In the genomic region with DNA sequence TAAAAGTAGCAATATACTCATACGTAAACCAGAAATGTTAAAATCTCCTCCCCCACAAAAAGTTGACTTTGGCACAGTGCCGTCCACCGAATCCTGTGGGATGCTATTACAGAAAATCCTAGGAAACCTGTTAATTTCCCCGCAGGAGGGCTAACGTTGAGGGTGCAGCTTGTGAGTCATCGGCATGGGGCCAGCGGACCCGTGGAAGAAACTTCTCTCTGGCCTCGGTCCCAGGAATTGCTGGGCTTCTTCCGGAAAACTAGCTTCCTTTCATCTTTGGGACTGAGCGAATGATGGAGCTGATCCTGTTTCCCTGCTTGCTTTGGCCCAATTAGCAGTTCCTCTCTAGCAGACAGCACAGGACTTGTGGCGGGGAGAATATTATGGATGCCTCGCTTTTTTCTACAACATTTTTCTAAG, we compare ENCODE assay signal across 10 cellular contexts. TPM values are rescaled to one million over a fixed set of nuclear protein-coding genes. Genes with fewer than 3 reads are reported as not detected.
DNase-seq lines count a peak whose midpoint lies in the region; ATAC-seq, FAIRE-seq and TF ChIP-seq lines count a peak whose summit lies in the region.
"Had no signal": no experiment of that assay in that cellular context is flagged by ENCODE, and none has a peak within 500 bp of the region (broad histone marks: within the 10 kb centered on the region; RNA-seq: fewer than 3 reads in every experiment).

No MANE protein-coding gene starts in this region.

- H3K9me3 Mint-ChIP-seq in CD14-positive monocyte = peaks cover 8 to 18% (median 14%) of the 10 kb centered on the region in 7 donors

- H3K4me1 ChIP-seq in ascending aorta (peaks cover 17 to 24% of the 10 kb centered on the region in 2 donors), keratinocyte (ENCODE audit: control insufficient read depth, extremely low read depth, insufficient read depth, low read length) (peaks cover 5% of the 10 kb centered on the region), testis (peaks cover 27% of the 10 kb centered on the region)

- CTCF ChIA-PET in HEK293T (lab: Yijun Ruan, JAX) = interaction anchor here (0.7 to 1.6 kb wide), 3 partner anchors 26 to 333 kb away, joined by 4 to 5 read pairs (median 4); no protein-coding TSS in a partner anchor

- H3K9ac ChIP-seq in keratinocyte (ENCODE audit: control insufficient read depth, extremely low read depth, insufficient read depth, low read length) = no peak overlapping the region

- H3K27ac ChIP-seq in ascending aorta = peak overlapping the region; percentile 62 to 75
- H3K27ac ChIP-seq in keratinocyte (ENCODE audit: control insufficient read depth, insufficient read depth, low read length) = no peak overlapping the region
- H3K27ac ChIP-seq in testis = peak overlapping the region in 1 of 2 donors; percentile 45

- no peak for TF ChIP-seq POLR2A in testis (IDR thresholded peaks at IDR 0.05)

- H3K4me3 Mint-ChIP-seq in CD14-positive monocyte = no peak overlapping the region

- H3K9me1 ChIP-seq in keratinocyte (ENCODE audit: control insufficient read depth, extremely low read depth, insufficient read depth, low read length) = no peaks in the 10 kb centered on the region

- H3K9me3 ChIP-seq in ascending aorta (no peaks in the 10 kb centered on the region), keratinocyte (ENCODE audit: control insufficient read depth, low read depth, low read length) (peaks cover 9% of the 10 kb centered on the region), testis (no peaks in the 10 kb centered on the region)

- no peaks in the 10 kb centered on the region for H3K79me2 ChIP-seq in keratinocyte (ENCODE audit: control insufficient read depth, insufficient read depth, low read length)

- POLR2A ChIA-PET in HEK293T (lab: Yijun Ruan, JAX) = interaction anchor here (1.5 kb wide), 1 partner anchor 21 kb away, joined by 4 read pairs; no protein-coding TSS in a partner anchor

- peak overlapping the region; percentile 1 to 45 for H3K4me3 ChIP-seq in ascending aorta
- H3K4me3 ChIP-seq in keratinocyte (ENCODE audit: control insufficient read depth in 2 of 3, extremely low read depth in 1 of 3, insufficient read depth in 2 of 3, low read depth in 1 of 3, low read length in 3 of 3) = no peak overlapping the region
- no peak overlapping the region for H3K4me3 ChIP-seq in testis

- H3K36me3 ChIP-seq in ascending aorta (no peaks in the 10 kb centered on the region), keratinocyte (ENCODE audit: control insufficient read depth in 2 of 2, extremely low read depth in 1 of 2, insufficient read depth in 2 of 2, low read length in 2 of 2) (no peaks in the 10 kb centered on the region), testis (ENCODE audit: low read depth, missing control alignments) (no peaks in the 10 kb centered on the region)

- DNase-seq in HEK293T (ENCODE audit: extremely low spot score) = peak; percentile 63
- DNase-seq in ascending aorta (ENCODE audit: low spot score in 2 of 2) = peak in 1 of 2 donors; percentile 92
- no peak for DNase-seq in keratinocyte (ENCODE audit: low read depth, low spot score)
- DNase-seq in testis = peak; percentile 83
- no peak for DNase-seq in COLO668 (lab: John Stamatoyannopoulos, UW; ENCODE audit: unreplicated experiment)
- DNase-seq in CD14-positive monocyte (ENCODE audit: low spot score) = no peak
- no peak for DNase-seq in NCI-H748 treated with DMSO at 0.1 percent for 48 hours (lab: John Stamatoyannopoulos, UW)
- DNase-seq: activated naive CD4-positive, alpha-beta T cell treated with Interleukin-2 at 50 U/mL for 16 hours; SIG-M5 had no signal

- ATAC-seq in GM18909 (IDR thresholded peaks at IDR 0.05; ENCODE audit: poor library complexity, unreplicated experiment) = no peak

- no peaks in the 10 kb centered on the region for H3K36me3 Mint-ChIP-seq in CD14-positive monocyte

- H3K4me1 Mint-ChIP-seq in CD14-positive monocyte = peaks cover 15% of the 10 kb centered on the region

- H3K4me2 ChIP-seq in keratinocyte (ENCODE audit: control insufficient read depth, extremely low read depth, insufficient read depth, low read depth, low read length) = peak overlapping the region; percentile 34

- no peak overlapping the region for H3K27ac Mint-ChIP-seq in CD14-positive monocyte

- peaks cover 2 to 7% (median 6%) of the 10 kb centered on the region in 3 donors for H3K27me3 Mint-ChIP-seq in CD14-positive monocyte (ENCODE audit: low read depth in 3 of 3)

- 27 to 29% methylated on average over 13 of the region's 13 CpGs for WGBS in testis, 2 donors

- no peaks in the 10 kb centered on the region for H4K20me1 ChIP-seq in keratinocyte (ENCODE audit: control insufficient read depth, extremely low read depth, insufficient read depth, low read length)

- dilution Hi-C loops in keratinocyte (cut with MboI; ENCODE audit: extremely low pct_ligation_motif_present, low sequenced_read_pairs) = no loop called here

- intact Hi-C loops in ascending aorta (cut with DNase I) (loop anchor here (2.0 kb wide), 1 partner anchor 14 kb away; a partner anchor contains a TSS), testis (cut with DNase I; ENCODE audit: low total_unique reads) (no loop called here), CD14-positive monocyte (cut with micrococcal nuclease) (no loop called here)

- H2AFZ ChIP-seq in keratinocyte (ENCODE audit: control insufficient read depth, low read length) = no peak overlapping the region

- H3K27me3 ChIP-seq in ascending aorta (no peaks in the 10 kb centered on the region), keratinocyte (ENCODE audit: control insufficient read depth, extremely low read depth, insufficient read depth, low read length) (peaks cover 5% of the 10 kb centered on the region), testis (no peaks in the 10 kb centered on the region)

- TF ChIP-seq CTCF in ascending aorta (IDR thresholded peaks at IDR 0.05) (no peak), keratinocyte (optimal IDR thresholded peaks at IDR 0.05 in 1 of 3, IDR thresholded peaks at IDR 0.05 in 1 of 3, conservative IDR thresholded peaks at IDR 0.05 in 1 of 3; ENCODE audit: extremely low read depth in 1 of 3, insufficient read depth in 2 of 3, low read length in 3 of 3) (no peak), testis (IDR thresholded peaks at IDR 0.05) (no peak), CD14-positive monocyte (IDR thresholded peaks at IDR 0.05) (no peak)

- no peak for FAIRE-seq in keratinocyte (lab: Jason Lieb, UNC)

TF ChIP-seq in HEK293T, 16 proteins besides CTCF, POLR2A, EP300 and RAD21:
- no peak for TF ChIP-seq BHLHE40 (IDR thresholded peaks at IDR 0.05; ENCODE audit: borderline replicate concordance)
- TF ChIP-seq LEF1 (IDR thresholded peaks at IDR 0.05; ENCODE audit: borderline replicate concordance) = no peak
- no peak for TF ChIP-seq ZNF384 (IDR thresholded peaks at IDR 0.05)
- TF ChIP-seq, protein P1, sequence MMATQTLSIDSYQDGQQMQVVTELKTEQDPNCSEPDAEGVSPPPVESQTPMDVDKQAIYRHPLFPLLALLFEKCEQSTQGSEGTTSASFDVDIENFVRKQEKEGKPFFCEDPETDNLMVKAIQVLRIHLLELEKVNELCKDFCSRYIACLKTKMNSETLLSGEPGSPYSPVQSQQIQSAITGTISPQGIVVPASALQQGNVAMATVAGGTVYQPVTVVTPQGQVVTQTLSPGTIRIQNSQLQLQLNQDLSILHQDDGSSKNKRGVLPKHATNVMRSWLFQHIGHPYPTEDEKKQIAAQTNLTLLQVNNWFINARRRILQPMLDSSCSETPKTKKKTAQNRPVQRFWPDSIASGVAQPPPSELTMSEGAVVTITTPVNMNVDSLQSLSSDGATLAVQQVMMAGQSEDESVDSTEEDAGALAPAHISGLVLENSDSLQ (IDR thresholded peaks at IDR 0.05) = no peak
- TF ChIP-seq SUZ12 (IDR thresholded peaks at IDR 0.05) = no peak
- TF ChIP-seq SP1 (IDR thresholded peaks at IDR 0.05) = no peak
- TF ChIP-seq L3MBTL2 (conservative IDR thresholded peaks at IDR 0.05) = no peak
- TF ChIP-seq ARNT (IDR thresholded peaks at IDR 0.05) = no peak
- no peak for TF ChIP-seq CTBP1 (IDR thresholded peaks at IDR 0.05; ENCODE audit: borderline replicate concordance)
- no peak for TF ChIP-seq FOXM1 (IDR thresholded peaks at IDR 0.05; ENCODE audit: borderline replicate concordance)
- no peak for TF ChIP-seq NFRKB (IDR thresholded peaks at IDR 0.05)
- TF ChIP-seq HDGF (IDR thresholded peaks at IDR 0.05; ENCODE audit: borderline replicate concordance) = no peak
- no peak for TF ChIP-seq FOXA1 (IDR thresholded peaks at IDR 0.05)
- no peak for TF ChIP-seq TARDBP (IDR thresholded peaks at IDR 0.05)
- TF ChIP-seq FOXK2 (IDR thresholded peaks at IDR 0.05) = no peak
- no peak for TF ChIP-seq ELF4 (IDR thresholded peaks at IDR 0.05)

RNA-seq across cellular contexts. Expression of a gene that starts 13.4 kb away (rescaled TPM):
- total RNA-seq in ascending aorta = not detected
- not detected in 3 replicates for polyA plus RNA-seq in keratinocyte
- not detected for polyA plus RNA-seq in keratinocyte (2011; ENCODE audit: low read depth)
- not detected in 2 replicates for polyA plus RNA-seq in keratinocyte (2011; cell fraction: cytosol; rRNA removed)
- not detected in 2 replicates for polyA plus RNA-seq in keratinocyte (2011; cell fraction: nucleus; rRNA removed)
- not detected in 2 replicates for polyA plus RNA-seq in keratinocyte (2012; ENCODE audit: low replicate concordance)
- polyA minus RNA-seq in keratinocyte = not detected in 3 replicates
- polyA minus RNA-seq in keratinocyte (2011; cell fraction: cytosol; rRNA and poly(A)+ RNA removed) = not detected
- not detected in 2 replicates for polyA minus RNA-seq in keratinocyte (2011; cell fraction: nucleus; rRNA and poly(A)+ RNA removed)
- total RNA-seq in testis = 1 to 10 TPM in 1 of 2 donors, under 1 TPM in 1; 0.62 to 1.7 TPM
- 0.44 TPM for polyA plus RNA-seq in testis (ENCODE audit: insufficient read depth, low read depth, low replicate concordance)
- not detected for polyA plus RNA-seq in CD14-positive monocyte

RNA-seq across cellular contexts. Expression of a gene that starts 16.7 kb away (rescaled TPM):
- total RNA-seq in ascending aorta (4.0 TPM), testis (10 to 100 TPM in 1 of 2 donors, 1 to 10 TPM in 1; 9.6 to 20.3 TPM)
- polyA plus RNA-seq in keratinocyte (not detected in 3 replicates), testis (ENCODE audit: insufficient read depth, low read depth, low replicate concordance) (2.8 TPM), CD14-positive monocyte (under 1 TPM; 0.11 to 0.30 TPM)
- polyA plus RNA-seq in keratinocyte (2011; ENCODE audit: low read depth) = not detected
- not detected in 2 replicates for polyA plus RNA-seq in keratinocyte (2011; cell fraction: cytosol; rRNA removed)
- 0.11 TPM in 1 of 2 replicates, not detected in the other for polyA plus RNA-seq in keratinocyte (2011; cell fraction: nucleus; rRNA removed)
- polyA plus RNA-seq in keratinocyte (2012; ENCODE audit: low replicate concordance) = 0.42 TPM in 1 of 2 replicates, not detected in the other
- not detected in 3 replicates for polyA minus RNA-seq in keratinocyte
- polyA minus RNA-seq in keratinocyte (2011; cell fraction: cytosol; rRNA and poly(A)+ RNA removed) = not detected
- polyA minus RNA-seq in keratinocyte (2011; cell fraction: nucleus; rRNA and poly(A)+ RNA removed) = not detected in 2 replicates

Comparison
In these comparisons a context has a peak if more than half of its experiments do, and no peak if none do; other contexts are left out.
1. DNase-seq: peak in HEK293T (single experiment) and testis (single experiment); none in keratinocyte (single experiment), COLO668 (single experiment), CD14-positive monocyte (single experiment) and NCI-H748 treated with DMSO at 0.1 percent for 48 hours (single experiment).
2. H3K4me3 ChIP-seq: peak in ascending aorta (2 of 2); none in keratinocyte (0 of 3) and testis (0 of 2).